Comparison of ENCODE assay signal across 3 cellular contexts in the genomic region with DNA sequence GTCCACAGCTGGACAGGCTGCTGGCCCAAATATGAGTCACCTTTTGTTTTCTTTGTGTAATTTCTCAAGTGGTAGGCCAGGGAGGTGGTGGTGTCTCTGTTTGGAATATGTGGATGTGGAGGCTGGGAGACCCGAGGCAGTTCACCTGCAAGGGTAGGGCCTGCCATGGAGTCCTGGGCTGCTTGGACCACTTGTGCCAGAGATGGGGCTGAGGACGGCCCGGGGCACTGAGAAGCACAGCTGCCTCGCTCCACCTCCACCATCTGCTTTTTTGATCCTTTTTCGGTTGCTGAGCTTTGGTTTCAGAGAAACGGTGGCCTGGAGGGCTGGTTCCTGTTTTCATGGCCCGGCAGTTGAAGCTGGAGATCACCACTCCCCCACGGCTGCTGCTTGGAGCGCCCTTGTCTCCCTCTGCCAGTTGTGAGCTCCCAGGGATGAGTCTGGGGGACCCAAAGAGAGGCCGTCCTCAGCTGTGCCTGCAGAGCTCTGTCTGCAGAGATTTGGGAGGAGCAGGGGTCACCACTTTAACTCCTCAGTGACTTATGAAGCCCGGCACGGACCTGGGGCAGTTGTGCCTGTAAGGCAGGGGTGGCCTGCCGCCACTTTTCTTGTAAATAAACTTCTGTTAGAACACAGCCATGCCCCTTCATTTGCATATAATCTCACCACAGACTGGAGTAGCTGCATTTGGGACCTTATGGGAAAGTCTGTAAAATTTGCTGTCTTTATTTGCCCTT.
TF ChIP-seq lines count a peak whose summit lies in the region.

No MANE protein-coding gene starts in this region.

TF ChIP-seq in GM23338, 12 proteins besides CTCF, POLR2A, EP300 and RAD21 (continues in another document):
- TF ChIP-seq, protein P1, sequence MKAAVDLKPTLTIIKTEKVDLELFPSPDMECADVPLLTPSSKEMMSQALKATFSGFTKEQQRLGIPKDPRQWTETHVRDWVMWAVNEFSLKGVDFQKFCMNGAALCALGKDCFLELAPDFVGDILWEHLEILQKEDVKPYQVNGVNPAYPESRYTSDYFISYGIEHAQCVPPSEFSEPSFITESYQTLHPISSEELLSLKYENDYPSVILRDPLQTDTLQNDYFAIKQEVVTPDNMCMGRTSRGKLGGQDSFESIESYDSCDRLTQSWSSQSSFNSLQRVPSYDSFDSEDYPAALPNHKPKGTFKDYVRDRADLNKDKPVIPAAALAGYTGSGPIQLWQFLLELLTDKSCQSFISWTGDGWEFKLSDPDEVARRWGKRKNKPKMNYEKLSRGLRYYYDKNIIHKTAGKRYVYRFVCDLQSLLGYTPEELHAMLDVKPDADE (IDR thresholded peaks at IDR 0.05), result no peak
- TF ChIP-seq EZH2phosphoT487 (IDR thresholded peaks at IDR 0.05; ENCODE audit: unreplicated experiment), result no peak
- no peak for TF ChIP-seq STAT1 (IDR thresholded peaks at IDR 0.05; ENCODE audit: unreplicated experiment)
- TF ChIP-seq ZNF114 (CRISPR knock-in tag; IDR thresholded peaks at IDR 0.05), result no peak
- TF ChIP-seq NANOG (IDR thresholded peaks at IDR 0.05; ENCODE audit: borderline replicate concordance), result no peak
- TF ChIP-seq JUNB (IDR thresholded peaks at IDR 0.05; ENCODE audit: unreplicated experiment), result no peak
- TF ChIP-seq POLR2AphosphoS5 (IDR thresholded peaks at IDR 0.05; ENCODE audit: low read depth), result no peak
- TF ChIP-seq EZH2 (IDR thresholded peaks at IDR 0.05; ENCODE audit: low read depth, unreplicated experiment), result no peak

TF ChIP-seq in K562, 482 proteins besides CTCF, POLR2A, EP300 and RAD21 (continues in another document):
- TF ChIP-seq, protein P2, sequence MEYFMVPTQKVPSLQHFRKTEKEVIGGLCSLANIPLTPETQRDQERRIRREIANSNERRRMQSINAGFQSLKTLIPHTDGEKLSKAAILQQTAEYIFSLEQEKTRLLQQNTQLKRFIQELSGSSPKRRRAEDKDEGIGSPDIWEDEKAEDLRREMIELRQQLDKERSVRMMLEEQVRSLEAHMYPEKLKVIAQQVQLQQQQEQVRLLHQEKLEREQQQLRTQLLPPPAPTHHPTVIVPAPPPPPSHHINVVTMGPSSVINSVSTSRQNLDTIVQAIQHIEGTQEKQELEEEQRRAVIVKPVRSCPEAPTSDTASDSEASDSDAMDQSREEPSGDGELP (CRISPR knock-in tag; IDR thresholded peaks at IDR 0.05; ENCODE audit: borderline replicate concordance), result 0 out of 2 replicates have a peak, but pooled peaks have one; percentile 36
- TF ChIP-seq CREM (IDR thresholded peaks at IDR 0.05; ENCODE audit: low read depth), result 0 out of 2 replicates have a peak, but pooled peaks have one; percentile 7
- TF ChIP-seq, protein P3, sequence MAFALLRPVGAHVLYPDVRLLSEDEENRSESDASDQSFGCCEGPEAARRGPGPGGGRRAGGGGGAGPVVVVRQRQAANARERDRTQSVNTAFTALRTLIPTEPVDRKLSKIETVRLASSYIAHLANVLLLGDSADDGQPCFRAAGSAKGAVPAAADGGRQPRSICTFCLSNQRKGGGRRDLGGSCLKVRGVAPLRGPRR (CRISPR knock-in tag; IDR thresholded peaks at IDR 0.05), result no peak
- no peak for TF ChIP-seq ZNF830 (CRISPR knock-in tag; IDR thresholded peaks at IDR 0.05)
- TF ChIP-seq SMARCE1 (IDR thresholded peaks at IDR 0.05), result 0 out of 2 replicates have a peak, but pooled peaks have one; percentile 39
- no peak for TF ChIP-seq OTX1 (CRISPR knock-in tag; IDR thresholded peaks at IDR 0.05)
- TF ChIP-seq L3MBTL2 (IDR thresholded peaks at IDR 0.05), result 0 out of 2 replicates have a peak, but pooled peaks have one; percentile 16
- TF ChIP-seq, protein P4, sequence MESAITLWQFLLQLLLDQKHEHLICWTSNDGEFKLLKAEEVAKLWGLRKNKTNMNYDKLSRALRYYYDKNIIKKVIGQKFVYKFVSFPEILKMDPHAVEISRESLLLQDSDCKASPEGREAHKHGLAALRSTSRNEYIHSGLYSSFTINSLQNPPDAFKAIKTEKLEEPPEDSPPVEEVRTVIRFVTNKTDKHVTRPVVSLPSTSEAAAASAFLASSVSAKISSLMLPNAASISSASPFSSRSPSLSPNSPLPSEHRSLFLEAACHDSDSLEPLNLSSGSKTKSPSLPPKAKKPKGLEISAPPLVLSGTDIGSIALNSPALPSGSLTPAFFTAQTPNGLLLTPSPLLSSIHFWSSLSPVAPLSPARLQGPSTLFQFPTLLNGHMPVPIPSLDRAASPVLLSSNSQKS (CRISPR knock-in tag; IDR thresholded peaks at IDR 0.05), result no peak
- TF ChIP-seq, protein P5, sequence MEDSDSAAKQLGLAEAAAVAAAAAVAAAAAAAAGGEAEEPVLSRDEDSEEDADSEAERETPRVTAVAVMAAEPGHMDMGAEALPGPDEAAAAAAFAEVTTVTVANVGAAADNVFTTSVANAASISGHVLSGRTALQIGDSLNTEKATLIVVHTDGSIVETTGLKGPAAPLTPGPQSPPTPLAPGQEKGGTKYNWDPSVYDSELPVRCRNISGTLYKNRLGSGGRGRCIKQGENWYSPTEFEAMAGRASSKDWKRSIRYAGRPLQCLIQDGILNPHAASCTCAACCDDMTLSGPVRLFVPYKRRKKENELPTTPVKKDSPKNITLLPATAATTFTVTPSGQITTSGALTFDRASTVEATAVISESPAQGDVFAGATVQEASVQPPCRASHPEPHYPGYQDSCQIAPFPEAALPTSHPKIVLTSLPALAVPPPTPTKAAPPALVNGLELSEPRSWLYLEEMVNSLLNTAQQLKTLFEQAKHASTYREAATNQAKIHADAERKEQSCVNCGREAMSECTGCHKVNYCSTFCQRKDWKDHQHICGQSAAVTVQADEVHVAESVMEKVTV (CRISPR knock-in tag; IDR thresholded peaks at IDR 0.05), result no peak
- TF ChIP-seq, protein P6, sequence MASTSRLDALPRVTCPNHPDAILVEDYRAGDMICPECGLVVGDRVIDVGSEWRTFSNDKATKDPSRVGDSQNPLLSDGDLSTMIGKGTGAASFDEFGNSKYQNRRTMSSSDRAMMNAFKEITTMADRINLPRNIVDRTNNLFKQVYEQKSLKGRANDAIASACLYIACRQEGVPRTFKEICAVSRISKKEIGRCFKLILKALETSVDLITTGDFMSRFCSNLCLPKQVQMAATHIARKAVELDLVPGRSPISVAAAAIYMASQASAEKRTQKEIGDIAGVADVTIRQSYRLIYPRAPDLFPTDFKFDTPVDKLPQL (IDR thresholded peaks at IDR 0.05; ENCODE audit: extremely low read depth, insufficient read length), result no peak
- no peak for TF ChIP-seq POLR2H (tag; IDR thresholded peaks at IDR 0.05; ENCODE audit: low read depth)
- TF ChIP-seq, protein P7, sequence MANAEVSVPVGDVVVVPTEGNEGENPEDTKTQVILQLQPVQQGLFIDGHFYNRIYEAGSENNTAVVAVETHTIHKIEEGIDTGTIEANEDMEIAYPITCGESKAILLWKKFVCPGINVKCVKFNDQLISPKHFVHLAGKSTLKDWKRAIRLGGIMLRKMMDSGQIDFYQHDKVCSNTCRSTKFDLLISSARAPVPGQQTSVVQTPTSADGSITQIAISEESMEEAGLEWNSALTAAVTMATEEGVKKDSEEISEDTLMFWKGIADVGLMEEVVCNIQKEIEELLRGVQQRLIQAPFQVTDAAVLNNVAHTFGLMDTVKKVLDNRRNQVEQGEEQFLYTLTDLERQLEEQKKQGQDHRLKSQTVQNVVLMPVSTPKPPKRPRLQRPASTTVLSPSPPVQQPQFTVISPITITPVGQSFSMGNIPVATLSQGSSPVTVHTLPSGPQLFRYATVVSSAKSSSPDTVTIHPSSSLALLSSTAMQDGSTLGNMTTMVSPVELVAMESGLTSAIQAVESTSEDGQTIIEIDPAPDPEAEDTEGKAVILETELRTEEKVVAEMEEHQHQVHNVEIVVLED (CRISPR knock-in tag; IDR thresholded peaks at IDR 0.05), result no peak
- TF ChIP-seq ATF7 (IDR thresholded peaks at IDR 0.05), result peak; percentile 20; the same call in 1 of the 2 replicates
- no peak for TF ChIP-seq SMARCC2 (IDR thresholded peaks at IDR 0.05; ENCODE audit: low read depth)
- TF ChIP-seq FOXK2 (conservative IDR thresholded peaks at IDR 0.05 in 1 of 2, IDR thresholded peaks at IDR 0.05 in 1 of 2; ENCODE audit: low read depth in 2 of 2), result 0 out of 4 replicates have a peak, but pooled peaks of 1 of the 2 experiments have one; percentile 14
- TF ChIP-seq DACH1 (IDR thresholded peaks at IDR 0.05; ENCODE audit: partially characterized antibody), result no peak
- TF ChIP-seq, protein P8, sequence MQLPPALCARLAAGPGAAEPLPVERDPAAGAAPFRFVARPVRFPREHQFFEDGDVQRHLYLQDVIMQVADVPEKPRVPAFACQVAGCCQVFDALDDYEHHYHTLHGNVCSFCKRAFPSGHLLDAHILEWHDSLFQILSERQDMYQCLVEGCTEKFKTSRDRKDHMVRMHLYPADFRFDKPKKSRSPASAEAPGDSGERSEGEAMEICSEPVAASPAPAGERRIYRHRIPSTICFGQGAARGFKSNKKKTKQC (CRISPR knock-in tag; IDR thresholded peaks at IDR 0.05), result no peak
- TF ChIP-seq CREB1 (IDR thresholded peaks at IDR 0.05), result no peak
- 0 out of 2 replicates have a peak, but pooled peaks have one; percentile 19 for TF ChIP-seq CREB1 (CRISPR knock-in tag; IDR thresholded peaks at IDR 0.05)
- TF ChIP-seq ARID2 (IDR thresholded peaks at IDR 0.05), result no peak

TF ChIP-seq in HEK293T, 16 proteins besides CTCF, POLR2A, EP300 and RAD21:
- TF ChIP-seq HDGF (IDR thresholded peaks at IDR 0.05; ENCODE audit: borderline replicate concordance) (no peak), NFRKB (IDR thresholded peaks at IDR 0.05) (no peak), CTBP1 (IDR thresholded peaks at IDR 0.05; ENCODE audit: borderline replicate concordance) (no peak), FOXA1 (IDR thresholded peaks at IDR 0.05) (no peak), TARDBP (IDR thresholded peaks at IDR 0.05) (no peak), LEF1 (IDR thresholded peaks at IDR 0.05; ENCODE audit: borderline replicate concordance) (no peak), BHLHE40 (IDR thresholded peaks at IDR 0.05; ENCODE audit: borderline replicate concordance) (no peak), FOXM1 (IDR thresholded peaks at IDR 0.05; ENCODE audit: borderline replicate concordance) (no peak), SUZ12 (IDR thresholded peaks at IDR 0.05) (no peak)
- TF ChIP-seq, protein P9, sequence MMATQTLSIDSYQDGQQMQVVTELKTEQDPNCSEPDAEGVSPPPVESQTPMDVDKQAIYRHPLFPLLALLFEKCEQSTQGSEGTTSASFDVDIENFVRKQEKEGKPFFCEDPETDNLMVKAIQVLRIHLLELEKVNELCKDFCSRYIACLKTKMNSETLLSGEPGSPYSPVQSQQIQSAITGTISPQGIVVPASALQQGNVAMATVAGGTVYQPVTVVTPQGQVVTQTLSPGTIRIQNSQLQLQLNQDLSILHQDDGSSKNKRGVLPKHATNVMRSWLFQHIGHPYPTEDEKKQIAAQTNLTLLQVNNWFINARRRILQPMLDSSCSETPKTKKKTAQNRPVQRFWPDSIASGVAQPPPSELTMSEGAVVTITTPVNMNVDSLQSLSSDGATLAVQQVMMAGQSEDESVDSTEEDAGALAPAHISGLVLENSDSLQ (IDR thresholded peaks at IDR 0.05), result no peak
